In the genomic region with DNA sequence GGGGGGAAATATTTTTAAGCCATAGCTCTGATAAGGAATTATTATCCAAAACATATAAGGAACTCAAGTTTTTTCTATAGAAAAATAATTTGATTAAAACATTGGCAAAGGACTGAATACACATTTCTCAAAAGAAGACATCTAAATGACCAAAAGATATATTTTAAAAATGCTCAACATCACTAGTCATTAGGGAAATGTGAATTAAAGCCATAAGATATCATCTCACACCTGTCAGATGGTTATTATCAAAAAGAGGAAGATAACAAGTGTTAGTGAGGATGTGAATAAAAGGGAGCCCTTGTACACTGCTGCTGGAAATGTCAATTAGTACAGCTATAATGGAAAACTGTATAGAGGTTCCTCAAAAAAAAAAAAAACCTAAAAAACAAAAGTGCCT, we compare ENCODE assay signal across 22 cellular contexts.
"Had no signal": no experiment of that assay in that cellular context is flagged by ENCODE, and none has a peak within 500 bp of the region (broad histone marks: within the 10 kb centered on the region; RNA-seq: fewer than 3 reads in every experiment).

No MANE protein-coding gene starts in this region.

- H3K4me1 ChIP-seq: esophagus squamous epithelium, left lung, lower lobe of right lung had no signal

- H3K36me3 ChIP-seq: esophagus squamous epithelium, gastrocnemius medialis, heart right ventricle, left lung, lower lobe of right lung had no signal

- H3K9me3 ChIP-seq: esophagus squamous epithelium, gastrocnemius medialis, heart right ventricle, left lung, lower lobe of right lung, mucosa of descending colon had no signal

- DNase-seq: cortex of kidney; effector CD8-positive, alpha-beta T cell; effector memory CD8-positive, alpha-beta T cell; endodermal cell; erythroblast; esophagus squamous epithelium; foreskin fibroblast; foreskin melanocyte; gastrocnemius medialis; glutamatergic neuron; head of caudate nucleus; heart right ventricle; hippocampal formation; left cardiac atrium; left lung; left ventricle myocardium superior; lower lobe of right lung; mesenchymal stem cell; mucosa of descending colon; naive B cell; naive thymus-derived CD8-positive, alpha-beta T cell had no signal

- H3K4me3 ChIP-seq: esophagus squamous epithelium, gastrocnemius medialis, heart right ventricle, left lung, lower lobe of right lung, mucosa of descending colon had no signal

- H3K27me3 ChIP-seq: esophagus squamous epithelium, gastrocnemius medialis, heart right ventricle, left lung had no signal

- ATAC-seq: effector memory CD8-positive, alpha-beta T cell; esophagus mucosa; gastrocnemius medialis; heart right ventricle; left cardiac atrium; left lung; left ventricle myocardium superior; lower lobe of right lung; mucosa of descending colon; naive thymus-derived CD8-positive, alpha-beta T cell had no signal
